2 cellular contexts compared by ENCODE assay signal in genomic region chr7:130894146-130895005, GRCh38.
TF ChIP-seq lines count a peak whose summit lies in the region.

No MANE protein-coding gene starts in this region.

TF ChIP-seq in A549, 52 proteins besides CTCF, POLR2A, EP300 and RAD21 (continued from another document and continues in another):
- TF ChIP-seq, protein P1, sequence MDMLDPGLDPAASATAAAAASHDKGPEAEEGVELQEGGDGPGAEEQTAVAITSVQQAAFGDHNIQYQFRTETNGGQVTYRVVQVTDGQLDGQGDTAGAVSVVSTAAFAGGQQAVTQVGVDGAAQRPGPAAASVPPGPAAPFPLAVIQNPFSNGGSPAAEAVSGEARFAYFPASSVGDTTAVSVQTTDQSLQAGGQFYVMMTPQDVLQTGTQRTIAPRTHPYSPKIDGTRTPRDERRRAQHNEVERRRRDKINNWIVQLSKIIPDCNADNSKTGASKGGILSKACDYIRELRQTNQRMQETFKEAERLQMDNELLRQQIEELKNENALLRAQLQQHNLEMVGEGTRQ (IDR thresholded peaks at IDR 0.05), result peak; percentile 80
- TF ChIP-seq, protein P2, sequence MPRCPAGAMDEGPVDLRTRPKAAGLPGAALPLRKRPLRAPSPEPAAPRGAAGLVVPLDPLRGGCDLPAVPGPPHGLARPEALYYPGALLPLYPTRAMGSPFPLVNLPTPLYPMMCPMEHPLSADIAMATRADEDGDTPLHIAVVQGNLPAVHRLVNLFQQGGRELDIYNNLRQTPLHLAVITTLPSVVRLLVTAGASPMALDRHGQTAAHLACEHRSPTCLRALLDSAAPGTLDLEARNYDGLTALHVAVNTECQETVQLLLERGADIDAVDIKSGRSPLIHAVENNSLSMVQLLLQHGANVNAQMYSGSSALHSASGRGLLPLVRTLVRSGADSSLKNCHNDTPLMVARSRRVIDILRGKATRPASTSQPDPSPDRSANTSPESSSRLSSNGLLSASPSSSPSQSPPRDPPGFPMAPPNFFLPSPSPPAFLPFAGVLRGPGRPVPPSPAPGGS (IDR thresholded peaks at IDR 0.05), result peak; percentile 82; the same call in 1 of the 3 replicates
- TF ChIP-seq E2F6 (IDR thresholded peaks at IDR 0.05; ENCODE audit: borderline replicate concordance, low read depth) (no peak), ELK1 (IDR thresholded peaks at IDR 0.05; ENCODE audit: low read depth, low read length) (no peak), ATOH8 (CRISPR knock-in tag; IDR thresholded peaks at IDR 0.05; ENCODE audit: low read depth) (peak; percentile 82), RARB (CRISPR knock-in tag; IDR thresholded peaks at IDR 0.05) (peak; percentile 81; the same call in 1 of the 2 replicates), FOSB (CRISPR knock-in tag; IDR thresholded peaks at IDR 0.05) (no peak), ZNF302 (CRISPR knock-in tag; IDR thresholded peaks at IDR 0.05) (no peak), NPAS2 (CRISPR knock-in tag; IDR thresholded peaks at IDR 0.05; ENCODE audit: borderline replicate concordance) (no peak), HOXB13 (CRISPR knock-in tag; IDR thresholded peaks at IDR 0.05; ENCODE audit: low read depth) (peak; percentile 57; the same call in 1 of the 2 replicates), FOSL2 (IDR thresholded peaks at IDR 0.05) (peak; percentile 90), FOSL2 (CRISPR knock-in tag; IDR thresholded peaks at IDR 0.05) (peak; percentile 95), FOXS1 (CRISPR knock-in tag; IDR thresholded peaks at IDR 0.05) (no peak), TFCP2L1 (CRISPR knock-in tag; IDR thresholded peaks at IDR 0.05) (0 out of 2 replicates have a peak, but pooled peaks have one; percentile 22), RNF2 (IDR thresholded peaks at IDR 0.05; ENCODE audit: borderline replicate concordance, low read depth) (no peak), HEYL (CRISPR knock-in tag; IDR thresholded peaks at IDR 0.05) (no peak), SREBF2 (IDR thresholded peaks at IDR 0.05) (no peak), BHLHE40 (IDR thresholded peaks at IDR 0.05; ENCODE audit: low read depth, low read length) (peak; percentile 47; the same call in 1 of the 2 replicates), CEBPB (IDR thresholded peaks at IDR 0.05) (peak; percentile 15 to 68; a peak in 1 of 4 replicates), EHF (CRISPR knock-in tag; IDR thresholded peaks at IDR 0.05) (peak; percentile 35), EHMT2 (IDR thresholded peaks at IDR 0.05; ENCODE audit: low read depth) (no peak), MAFK (IDR thresholded peaks at IDR 0.05; ENCODE audit: partially characterized antibody) (peak; percentile 54), HOXB5 (CRISPR knock-in tag; IDR thresholded peaks at IDR 0.05) (no peak), RFX5 (IDR thresholded peaks at IDR 0.05) (no peak), TP53 (CRISPR knock-in tag; IDR thresholded peaks at IDR 0.05) (peak; percentile 29; the same call in 1 of the 2 replicates), ZSCAN20 (CRISPR knock-in tag; IDR thresholded peaks at IDR 0.05) (no peak), ESRRA (IDR thresholded peaks at IDR 0.05; ENCODE audit: borderline replicate concordance, low read length) (peak; percentile 73), PHF8 (IDR thresholded peaks at IDR 0.05; ENCODE audit: borderline replicate concordance, low read depth) (no peak), JUN (IDR thresholded peaks at IDR 0.05) (peak; percentile 88 to 92), NFE2L2 (conservative IDR thresholded peaks at IDR 0.05; ENCODE audit: low read length) (peak; percentile 62; the same call in 1 of the 2 replicates), HMGXB4 (CRISPR knock-in tag; IDR thresholded peaks at IDR 0.05; ENCODE audit: borderline replicate concordance) (no peak), KDM1A (IDR thresholded peaks at IDR 0.05; ENCODE audit: low read depth) (no peak)
- TF ChIP-seq, protein P3, sequence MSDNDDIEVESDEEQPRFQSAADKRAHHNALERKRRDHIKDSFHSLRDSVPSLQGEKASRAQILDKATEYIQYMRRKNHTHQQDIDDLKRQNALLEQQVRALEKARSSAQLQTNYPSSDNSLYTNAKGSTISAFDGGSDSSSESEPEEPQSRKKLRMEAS (IDR thresholded peaks at IDR 0.05), result peak; percentile 94

TF ChIP-seq in IMR-90, 13 proteins besides CTCF, POLR2A, EP300 and RAD21 (continued from another document):
- no peak for TF ChIP-seq CHD1 (IDR thresholded peaks at IDR 0.05; ENCODE audit: low read depth, low read length)
TF ChIP-seq in IMR-90: peak in this region for 5.
